In the genomic region with DNA sequence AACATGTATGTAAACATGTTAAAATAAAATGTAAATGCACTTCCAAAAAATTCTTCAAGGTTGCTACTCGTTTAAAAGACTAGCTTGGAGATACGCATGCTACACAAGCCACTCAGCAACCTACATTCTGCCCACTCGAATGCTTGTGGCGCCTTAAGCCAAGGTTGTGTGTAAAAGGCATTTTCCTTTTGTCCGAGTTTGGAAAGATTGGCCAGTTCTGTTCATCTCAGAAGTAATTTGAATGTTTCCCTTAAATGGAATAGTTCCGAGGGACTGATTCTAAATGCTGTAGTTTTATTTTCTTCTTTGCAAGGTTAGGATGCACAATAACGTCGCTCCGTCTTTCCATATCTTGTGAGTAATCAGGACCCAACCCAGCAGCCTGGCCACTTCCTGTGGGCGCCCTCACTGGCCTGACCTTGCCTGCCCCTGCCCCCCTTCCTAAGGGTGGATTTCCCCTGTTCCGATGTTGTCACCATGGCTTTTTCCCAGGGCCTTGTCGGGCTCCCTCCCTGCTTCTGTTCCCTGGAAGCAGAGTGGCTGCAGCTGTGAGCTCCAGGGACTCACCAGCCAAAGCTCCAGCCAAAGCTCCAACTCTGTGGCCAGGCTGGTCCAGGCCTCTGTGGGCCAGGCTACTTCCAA, we compare ENCODE assay signal across 2 cellular contexts.
A peak's percentile ranks its signal among the peaks of the same experiment; 100 is the strongest.
TF ChIP-seq lines count a peak whose summit lies in the region.

No MANE protein-coding gene starts in this region.

TF ChIP-seq in SK-N-SH treated with all-trans-retinoic acid at 6 μM for 48 hours, 23 proteins besides CTCF, POLR2A, EP300 and RAD21 (continued from another document):
- TF ChIP-seq, protein P1, sequence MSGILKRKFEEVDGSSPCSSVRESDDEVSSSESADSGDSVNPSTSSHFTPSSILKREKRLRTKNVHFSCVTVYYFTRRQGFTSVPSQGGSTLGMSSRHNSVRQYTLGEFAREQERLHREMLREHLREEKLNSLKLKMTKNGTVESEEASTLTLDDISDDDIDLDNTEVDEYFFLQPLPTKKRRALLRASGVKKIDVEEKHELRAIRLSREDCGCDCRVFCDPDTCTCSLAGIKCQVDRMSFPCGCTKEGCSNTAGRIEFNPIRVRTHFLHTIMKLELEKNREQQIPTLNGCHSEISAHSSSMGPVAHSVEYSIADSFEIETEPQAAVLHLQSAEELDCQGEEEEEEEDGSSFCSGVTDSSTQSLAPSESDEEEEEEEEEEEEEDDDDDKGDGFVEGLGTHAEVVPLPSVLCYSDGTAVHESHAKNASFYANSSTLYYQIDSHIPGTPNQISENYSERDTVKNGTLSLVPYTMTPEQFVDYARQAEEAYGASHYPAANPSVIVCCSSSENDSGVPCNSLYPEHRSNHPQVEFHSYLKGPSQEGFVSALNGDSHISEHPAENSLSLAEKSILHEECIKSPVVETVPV (CRISPR knock-in tag; IDR thresholded peaks at IDR 0.05) = no peak
- TF ChIP-seq PPARA (CRISPR knock-in tag; IDR thresholded peaks at IDR 0.05; ENCODE audit: borderline replicate concordance) (no peak; the same call in 1 of the 2 replicates), ZNF8 (CRISPR knock-in tag; IDR thresholded peaks at IDR 0.05) (no peak), BACH2 (CRISPR knock-in tag; IDR thresholded peaks at IDR 0.05; ENCODE audit: borderline replicate concordance) (no peak), ZNF565 (CRISPR knock-in tag; conservative IDR thresholded peaks at IDR 0.05; ENCODE audit: low read depth) (0 out of 2 replicates have a peak, but pooled peaks have one; percentile 60), ZFP3 (CRISPR knock-in tag; IDR thresholded peaks at IDR 0.05) (peak; percentile 70; the same call in 1 of the 2 replicates), ZFP30 (CRISPR knock-in tag; IDR thresholded peaks at IDR 0.05) (no peak), OSR1 (CRISPR knock-in tag; IDR thresholded peaks at IDR 0.05) (no peak), GLIS3 (CRISPR knock-in tag; IDR thresholded peaks at IDR 0.05) (no peak), ISL1 (CRISPR knock-in tag; IDR thresholded peaks at IDR 0.05) (peak; percentile 31; the same call in 1 of the 2 replicates), ZNF70 (CRISPR knock-in tag; IDR thresholded peaks at IDR 0.05) (no peak), ARNTL (CRISPR knock-in tag; IDR thresholded peaks at IDR 0.05; ENCODE audit: borderline replicate concordance, low read depth) (no peak)
- TF ChIP-seq, protein P2, sequence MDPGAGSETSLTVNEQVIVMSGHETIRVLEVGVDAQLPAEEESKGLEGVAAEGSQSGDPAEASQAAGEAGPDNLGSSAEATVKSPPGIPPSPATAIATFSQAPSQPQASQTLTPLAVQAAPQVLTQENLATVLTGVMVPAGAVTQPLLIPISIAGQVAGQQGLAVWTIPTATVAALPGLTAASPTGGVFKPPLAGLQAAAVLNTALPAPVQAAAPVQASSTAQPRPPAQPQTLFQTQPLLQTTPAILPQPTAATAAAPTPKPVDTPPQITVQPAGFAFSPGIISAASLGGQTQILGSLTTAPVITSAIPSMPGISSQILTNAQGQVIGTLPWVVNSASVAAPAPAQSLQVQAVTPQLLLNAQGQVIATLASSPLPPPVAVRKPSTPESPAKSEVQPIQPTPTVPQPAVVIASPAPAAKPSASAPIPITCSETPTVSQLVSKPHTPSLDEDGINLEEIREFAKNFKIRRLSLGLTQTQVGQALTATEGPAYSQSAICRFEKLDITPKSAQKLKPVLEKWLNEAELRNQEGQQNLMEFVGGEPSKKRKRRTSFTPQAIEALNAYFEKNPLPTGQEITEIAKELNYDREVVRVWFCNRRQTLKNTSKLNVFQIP (CRISPR knock-in tag; IDR thresholded peaks at IDR 0.05; ENCODE audit: borderline replicate concordance, low read depth) = no peak
- TF ChIP-seq, protein P3, sequence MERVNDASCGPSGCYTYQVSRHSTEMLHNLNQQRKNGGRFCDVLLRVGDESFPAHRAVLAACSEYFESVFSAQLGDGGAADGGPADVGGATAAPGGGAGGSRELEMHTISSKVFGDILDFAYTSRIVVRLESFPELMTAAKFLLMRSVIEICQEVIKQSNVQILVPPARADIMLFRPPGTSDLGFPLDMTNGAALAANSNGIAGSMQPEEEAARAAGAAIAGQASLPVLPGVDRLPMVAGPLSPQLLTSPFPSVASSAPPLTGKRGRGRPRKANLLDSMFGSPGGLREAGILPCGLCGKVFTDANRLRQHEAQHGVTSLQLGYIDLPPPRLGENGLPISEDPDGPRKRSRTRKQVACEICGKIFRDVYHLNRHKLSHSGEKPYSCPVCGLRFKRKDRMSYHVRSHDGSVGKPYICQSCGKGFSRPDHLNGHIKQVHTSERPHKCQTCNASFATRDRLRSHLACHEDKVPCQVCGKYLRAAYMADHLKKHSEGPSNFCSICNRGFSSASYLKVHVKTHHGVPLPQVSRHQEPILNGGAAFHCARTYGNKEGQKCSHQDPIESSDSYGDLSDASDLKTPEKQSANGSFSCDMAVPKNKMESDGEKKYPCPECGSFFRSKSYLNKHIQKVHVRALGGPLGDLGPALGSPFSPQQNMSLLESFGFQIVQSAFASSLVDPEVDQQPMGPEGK (CRISPR knock-in tag; IDR thresholded peaks at IDR 0.05; ENCODE audit: borderline replicate concordance) = no peak
- TF ChIP-seq, protein P4, sequence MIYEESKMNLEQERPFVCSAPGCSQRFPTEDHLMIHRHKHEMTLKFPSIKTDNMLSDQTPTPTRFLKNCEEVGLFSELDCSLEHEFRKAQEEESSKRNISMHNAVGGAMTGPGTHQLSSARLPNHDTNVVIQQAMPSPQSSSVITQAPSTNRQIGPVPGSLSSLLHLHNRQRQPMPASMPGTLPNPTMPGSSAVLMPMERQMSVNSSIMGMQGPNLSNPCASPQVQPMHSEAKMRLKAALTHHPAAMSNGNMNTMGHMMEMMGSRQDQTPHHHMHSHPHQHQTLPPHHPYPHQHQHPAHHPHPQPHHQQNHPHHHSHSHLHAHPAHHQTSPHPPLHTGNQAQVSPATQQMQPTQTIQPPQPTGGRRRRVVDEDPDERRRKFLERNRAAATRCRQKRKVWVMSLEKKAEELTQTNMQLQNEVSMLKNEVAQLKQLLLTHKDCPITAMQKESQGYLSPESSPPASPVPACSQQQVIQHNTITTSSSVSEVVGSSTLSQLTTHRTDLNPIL (CRISPR knock-in tag; IDR thresholded peaks at IDR 0.05; ENCODE audit: low read depth) = no peak

TF ChIP-seq in WTC11, 78 proteins besides CTCF, POLR2A, EP300 and RAD21 (continued from another document):
- TF ChIP-seq, protein P5, sequence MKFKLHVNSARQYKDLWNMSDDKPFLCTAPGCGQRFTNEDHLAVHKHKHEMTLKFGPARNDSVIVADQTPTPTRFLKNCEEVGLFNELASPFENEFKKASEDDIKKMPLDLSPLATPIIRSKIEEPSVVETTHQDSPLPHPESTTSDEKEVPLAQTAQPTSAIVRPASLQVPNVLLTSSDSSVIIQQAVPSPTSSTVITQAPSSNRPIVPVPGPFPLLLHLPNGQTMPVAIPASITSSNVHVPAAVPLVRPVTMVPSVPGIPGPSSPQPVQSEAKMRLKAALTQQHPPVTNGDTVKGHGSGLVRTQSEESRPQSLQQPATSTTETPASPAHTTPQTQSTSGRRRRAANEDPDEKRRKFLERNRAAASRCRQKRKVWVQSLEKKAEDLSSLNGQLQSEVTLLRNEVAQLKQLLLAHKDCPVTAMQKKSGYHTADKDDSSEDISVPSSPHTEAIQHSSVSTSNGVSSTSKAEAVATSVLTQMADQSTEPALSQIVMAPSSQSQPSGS (CRISPR knock-in tag; IDR thresholded peaks at IDR 0.05; ENCODE audit: borderline replicate concordance, low read depth) = no peak
